In genomic region chr6:99603421-99604160, GRCh38 we compare ENCODE assay signal across 10 cellular contexts. TPM values are rescaled to one million over a fixed set of nuclear protein-coding genes. Genes with fewer than 3 reads are reported as not detected.
DNase-seq lines count a peak whose midpoint lies in the region; ATAC-seq and TF ChIP-seq lines count a peak whose summit lies in the region.
"Had no signal": no experiment of that assay in that cellular context is flagged by ENCODE, and none has a peak within 500 bp of the region (broad histone marks: within the 10 kb centered on the region; RNA-seq: fewer than 3 reads in every experiment).

No MANE protein-coding gene starts in this region.

- peaks cover 93% of the 10 kb centered on the region for H3K27me3 Mint-ChIP-seq in activated naive CD4-positive, alpha-beta T cell treated with anti-CD3 and anti-CD28 coated beads, Interleukin-2, amount 10 ng/mL, durations not matched to agents 7 days and 5 days
- peaks cover 94% of the 10 kb centered on the region for H3K27me3 Mint-ChIP-seq in activated naive CD8-positive, alpha-beta T cell treated with anti-CD3 and anti-CD28 coated beads for 36 hours

- TF ChIP-seq POLR2A in suprapubic skin (IDR thresholded peaks at IDR 0.05), result no peak

- H3K36me3 ChIP-seq in suprapubic skin, result no peaks in the 10 kb centered on the region
- H3K36me3 ChIP-seq: adrenal gland had no signal

- H3K9me3 Mint-ChIP-seq in activated naive CD4-positive, alpha-beta T cell treated with anti-CD3 and anti-CD28 coated beads, Interleukin-2, amount 10 ng/mL, durations not matched to agents 7 days and 5 days, result no peaks in the 10 kb centered on the region
- no peaks in the 10 kb centered on the region for H3K9me3 Mint-ChIP-seq in activated naive CD8-positive, alpha-beta T cell treated with anti-CD3 and anti-CD28 coated beads for 36 hours

- H3K4me3 Mint-ChIP-seq in activated naive CD4-positive, alpha-beta T cell treated with anti-CD3 and anti-CD28 coated beads, Interleukin-2, amount 10 ng/mL, durations not matched to agents 7 days and 5 days, result peak overlapping the region; percentile 21
- H3K4me3 Mint-ChIP-seq in activated naive CD8-positive, alpha-beta T cell treated with anti-CD3 and anti-CD28 coated beads for 36 hours, result peak overlapping the region; percentile 34

- no peaks in the 10 kb centered on the region for H3K9me3 ChIP-seq in suprapubic skin
- H3K9me3 ChIP-seq: adrenal gland had no signal

- peaks cover 100% of the 10 kb centered on the region for H3K27me3 ChIP-seq in suprapubic skin

- TF ChIP-seq EP300 in suprapubic skin (IDR thresholded peaks at IDR 0.05), result no peak

- 5% methylated on average over 15 of the region's 55 CpGs for WGBS in suprapubic skin

- H3K27ac Mint-ChIP-seq in activated naive CD4-positive, alpha-beta T cell treated with anti-CD3 and anti-CD28 coated beads, Interleukin-2, amount 10 ng/mL, durations not matched to agents 7 days and 5 days, result no peak overlapping the region
- no peak overlapping the region for H3K27ac Mint-ChIP-seq in activated naive CD8-positive, alpha-beta T cell treated with anti-CD3 and anti-CD28 coated beads for 36 hours

- H3K27ac ChIP-seq in suprapubic skin, result no peak overlapping the region
- H3K27ac ChIP-seq: adrenal gland had no signal

- peaks cover 5% of the 10 kb centered on the region for H3K36me3 Mint-ChIP-seq in activated naive CD4-positive, alpha-beta T cell treated with anti-CD3 and anti-CD28 coated beads, Interleukin-2, amount 10 ng/mL, durations not matched to agents 7 days and 5 days
- peaks cover 4% of the 10 kb centered on the region for H3K36me3 Mint-ChIP-seq in activated naive CD8-positive, alpha-beta T cell treated with anti-CD3 and anti-CD28 coated beads for 36 hours

- TF ChIP-seq CTCF in suprapubic skin (IDR thresholded peaks at IDR 0.05), result no peak

- CTCF ChIA-PET in activated naive CD4-positive, alpha-beta T cell treated with anti-CD3 and anti-CD28 coated beads, Interleukin-2, amount 10 ng/mL, durations not matched to agents 7 days and 5 days (lab: Charles Lee), result interaction anchor here (0.6 to 1.7 kb wide), 3 partner anchors 13 to 15 kb away, joined by 3 to 4 read pairs (median 3); no protein-coding TSS in a partner anchor

- peaks cover 44% of the 10 kb centered on the region for H3K4me1 ChIP-seq in suprapubic skin

- no peak for DNase-seq in activated naive CD4-positive, alpha-beta T cell treated with anti-CD3 and anti-CD28 coated beads, Interleukin-2, amount 10 ng/mL, durations not matched to agents 7 days and 5 days
- no peak for DNase-seq in activated naive CD4-positive, alpha-beta T cell (lab: John Stamatoyannopoulos, UW)
- peak; percentile 48 for DNase-seq in activated naive CD8-positive, alpha-beta T cell treated with anti-CD3 and anti-CD28 coated beads for 36 hours
- DNase-seq in islet precursor cell (peak; percentile 85), suprapubic skin (ENCODE audit: low spot score in 2 of 2) (no peak), NCI-H1417 treated with DMSO at 0.1 percent for 48 hours (lab: John Stamatoyannopoulos, UW) (no peak), HT-29 (ENCODE audit: low spot score) (no peak)

- peak; percentile 53 for ATAC-seq in HG03439 (IDR thresholded peaks at IDR 0.05; ENCODE audit: unreplicated experiment)

- H3K4me1 Mint-ChIP-seq in activated naive CD4-positive, alpha-beta T cell treated with anti-CD3 and anti-CD28 coated beads, Interleukin-2, amount 10 ng/mL, durations not matched to agents 7 days and 5 days, result peaks cover 26% of the 10 kb centered on the region
- peaks cover 31% of the 10 kb centered on the region for H3K4me1 Mint-ChIP-seq in activated naive CD8-positive, alpha-beta T cell treated with anti-CD3 and anti-CD28 coated beads for 36 hours

- peak overlapping the region; percentile 46 for H3K4me3 ChIP-seq in suprapubic skin

RNA-seq across cellular contexts. Expression of gene PRDM13, which starts 3.0 kb away (rescaled TPM):
- total RNA-seq in activated naive CD8-positive, alpha-beta T cell treated with anti-CD3 and anti-CD28 coated beads for 36 hours, result under 1 TPM in 1 of 2 experiments, not detected in 1; 0.10 TPM
- total RNA-seq in suprapubic skin, result not detected
- not detected in 2 replicates for total RNA-seq in HT-29 (2014; rRNA removed; shearing (Covaris generic))
- total RNA-seq: adrenal gland, subcutaneous adipose tissue had no signal

RNA-seq across cellular contexts. Expression of gene CCNC, which starts 35.1 kb away (rescaled TPM):
- 10 to 100 TPM; 77.3 to 80.5 TPM for total RNA-seq in activated naive CD8-positive, alpha-beta T cell treated with anti-CD3 and anti-CD28 coated beads for 36 hours
- 10 to 100 TPM; 38.4 to 63.4 (median 46.5) TPM for total RNA-seq in suprapubic skin
- 46.8 and 49.4 TPM in 2 replicates for total RNA-seq in HT-29 (2014; rRNA removed; shearing (Covaris generic))

Comparison
In these comparisons a context has a peak if more than half of its experiments do, and no peak if none do; other contexts are left out.
1. DNase-seq: peak in activated naive CD8-positive, alpha-beta T cell treated with anti-CD3 and anti-CD28 coated beads for 36 hours (single experiment) and islet precursor cell (single experiment); none in activated naive CD4-positive, alpha-beta T cell treated with anti-CD3 and anti-CD28 coated beads, Interleukin-2, amount 10 ng/mL, durations not matched to agents 7 days and 5 days (single experiment), activated naive CD4-positive, alpha-beta T cell (0 of 4), suprapubic skin (0 of 2), NCI-H1417 treated with DMSO at 0.1 percent for 48 hours (single experiment) and HT-29 (single experiment).